Comparison of ENCODE assay signal across 13 cellular contexts in genomic region chr1:17998889-17999288, GRCh38.
DNase-seq lines count a peak whose midpoint lies in the region; ATAC-seq and TF ChIP-seq lines count a peak whose summit lies in the region.
"Had no signal": no experiment of that assay in that cellular context is flagged by ENCODE, and none has a peak within 500 bp of the region (broad histone marks: within the 10 kb centered on the region; RNA-seq: fewer than 3 reads in every experiment).

No MANE protein-coding gene starts in this region.

- peak; percentile 21 for DNase-seq in ACHN
- peak; percentile 25 for DNase-seq in EH (ENCODE audit: low read depth)
- peak; percentile 18 for DNase-seq in M059J (ENCODE audit: low read depth)
- no peak for DNase-seq in chondrocyte (ENCODE audit: low spot score)
- DNase-seq in NCI-H1092 (lab: John Stamatoyannopoulos, UW) = no peak
- no peak for DNase-seq in mesothelial cell of epicardium (ENCODE audit: low spot score in 2 of 2, unreplicated experiment in 2 of 2)
- no peak for DNase-seq in foreskin melanocyte
- DNase-seq: activated naive CD8-positive, alpha-beta T cell treated with anti-CD3 and anti-CD28 coated beads, Interleukin-2, amount 10 ng/mL, durations not matched to agents 7 days and 5 days; CD8-positive, alpha-beta memory T cell; colonic mucosa; GOT3; NCI-H2081 had no signal

- H3K4me3 Mint-ChIP-seq in chondrocyte (ENCODE audit: unreplicated experiment) = no peak overlapping the region
- H3K4me3 Mint-ChIP-seq in mesothelial cell of epicardium = no peak overlapping the region
- H3K4me3 Mint-ChIP-seq: activated naive CD8-positive, alpha-beta T cell treated with anti-CD3 and anti-CD28 coated beads, Interleukin-2, amount 10 ng/mL, durations not matched to agents 7 days and 5 days; CD8-positive, alpha-beta memory T cell had no signal

- H3K27ac Mint-ChIP-seq in chondrocyte (ENCODE audit: unreplicated experiment) (no peak overlapping the region), mesothelial cell of epicardium (no peak overlapping the region)
- H3K27ac Mint-ChIP-seq: activated naive CD8-positive, alpha-beta T cell treated with anti-CD3 and anti-CD28 coated beads, Interleukin-2, amount 10 ng/mL, durations not matched to agents 7 days and 5 days; CD8-positive, alpha-beta memory T cell had no signal

- TF ChIP-seq CTCF in chondrocyte (IDR thresholded peaks at IDR 0.05) (peak; percentile 41), mesothelial cell of epicardium (IDR thresholded peaks at IDR 0.05; ENCODE audit: unreplicated experiment) (no peak)

- H3K4me1 Mint-ChIP-seq in chondrocyte (ENCODE audit: low read depth) (no peaks in the 10 kb centered on the region), mesothelial cell of epicardium (no peaks in the 10 kb centered on the region)
- H3K4me1 Mint-ChIP-seq: activated naive CD8-positive, alpha-beta T cell treated with anti-CD3 and anti-CD28 coated beads, Interleukin-2, amount 10 ng/mL, durations not matched to agents 7 days and 5 days; CD8-positive, alpha-beta memory T cell had no signal

- H3K27me3 Mint-ChIP-seq in chondrocyte (ENCODE audit: low read depth) = peaks cover 7% of the 10 kb centered on the region
- H3K27me3 Mint-ChIP-seq in mesothelial cell of epicardium (ENCODE audit: low read depth) = peaks cover 56% of the 10 kb centered on the region
- H3K27me3 Mint-ChIP-seq: activated naive CD8-positive, alpha-beta T cell treated with anti-CD3 and anti-CD28 coated beads, Interleukin-2, amount 10 ng/mL, durations not matched to agents 7 days and 5 days had no signal

- no peak for ATAC-seq in GM18858 (IDR thresholded peaks at IDR 0.05; ENCODE audit: unreplicated experiment)

- no peaks in the 10 kb centered on the region for H3K36me3 Mint-ChIP-seq in chondrocyte (ENCODE audit: low read depth)
- H3K36me3 Mint-ChIP-seq in mesothelial cell of epicardium = no peaks in the 10 kb centered on the region
- H3K36me3 Mint-ChIP-seq: activated naive CD8-positive, alpha-beta T cell treated with anti-CD3 and anti-CD28 coated beads, Interleukin-2, amount 10 ng/mL, durations not matched to agents 7 days and 5 days; CD8-positive, alpha-beta memory T cell had no signal

- H3K9me3 Mint-ChIP-seq in chondrocyte (ENCODE audit: low read depth) (no peaks in the 10 kb centered on the region), mesothelial cell of epicardium (no peaks in the 10 kb centered on the region)
- H3K9me3 Mint-ChIP-seq: activated naive CD8-positive, alpha-beta T cell treated with anti-CD3 and anti-CD28 coated beads, Interleukin-2, amount 10 ng/mL, durations not matched to agents 7 days and 5 days had no signal

- in situ Hi-C loops in ACHN (cut with HindIII; ENCODE audit: low pct_ligation_motif_present, low pct_unique_long_range_greater_than_20kb, low sequenced_read_pairs) = no loop called here

Comparison
In these comparisons a context has a peak if more than half of its experiments do, and no peak if none do; other contexts are left out.
1. DNase-seq: peak in ACHN (single experiment), EH (single experiment) and M059J (single experiment); none in chondrocyte (single experiment), NCI-H1092 (single experiment), mesothelial cell of epicardium (0 of 2) and foreskin melanocyte (single experiment).